33 cellular contexts compared by ENCODE assay signal in the genomic region with DNA sequence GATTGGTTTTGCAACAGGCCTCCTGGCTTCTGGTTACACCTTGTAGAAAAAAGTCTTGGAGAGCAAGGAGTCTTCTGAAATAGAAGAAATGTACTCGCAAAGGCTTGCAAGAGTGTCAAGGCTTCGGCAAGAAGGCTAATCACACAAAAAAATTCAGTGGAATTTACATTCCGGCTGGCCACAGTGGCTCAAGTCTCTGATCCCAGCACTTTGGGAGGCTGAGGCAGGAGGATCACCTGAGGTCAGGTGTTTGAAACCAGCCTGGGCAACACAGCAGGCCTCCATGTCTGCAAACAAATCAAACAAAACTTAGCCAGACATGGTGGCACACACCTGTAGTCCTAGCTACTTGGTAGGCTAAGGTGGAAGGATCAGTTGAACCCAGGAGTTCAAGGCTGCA.
"Had no signal": no experiment of that assay in that cellular context is flagged by ENCODE, and none has a peak within 500 bp of the region (broad histone marks: within the 10 kb centered on the region; RNA-seq: fewer than 3 reads in every experiment).

No MANE protein-coding gene starts in this region.

- H3K36me3 Mint-ChIP-seq: activated naive CD8-positive, alpha-beta T cell treated with anti-CD3 and anti-CD28 coated beads for 36 hours had no signal

- DNase-seq: activated CD4-positive, alpha-beta memory T cell treated with anti-CD3 and anti-CD28 coated beads for 36 hours; activated CD4-positive, alpha-beta T cell treated with anti-CD3 and anti-CD28 coated beads for 36 hours; activated CD4-positive, alpha-beta T cell treated with anti-CD3 and anti-CD28 coated beads, Interleukin-2, amount 10 ng/mL, durations not matched to agents 24 days and 14 days; activated CD4-positive, CD25-positive, alpha-beta regulatory T cell; activated CD4-positive, CD25-positive, alpha-beta regulatory T cell treated with anti-CD3 and anti-CD28 coated beads, Interleukin-2, amount 50 U/mL, for 72 hours; activated CD8-positive, alpha-beta memory T cell treated with anti-CD3 and anti-CD28 coated beads, Interleukin-2, amount 10 ng/mL, durations not matched to agents 7 days and 5 days; activated CD8-positive, alpha-beta memory T cell treated with anti-CD3 and anti-CD28 coated beads, Interleukin-2, amount 50 U/mL, for 4 hours; activated CD8-positive, alpha-beta T cell treated with anti-CD3 and anti-CD28 coated beads, Interleukin-2, amount 10 ng/mL, durations not matched to agents 7 days and 5 days; activated effector memory CD4-positive, alpha-beta T cell treated with anti-CD3 and anti-CD28 coated beads, Interleukin-2, amount 50 U/mL, for 16 hours; activated naive CD4-positive, alpha-beta T cell treated with anti-CD3 and anti-CD28 coated beads for 36 hours; activated naive CD8-positive, alpha-beta T cell treated with anti-CD3 and anti-CD28 coated beads for 36 hours; activated naive CD8-positive, alpha-beta T cell treated with anti-CD3 and anti-CD28 coated beads, Interleukin-2, amount 50 U/mL, for 24 hours; activated T-cell treated with anti-CD3 and anti-CD28 coated beads, Interleukin-2, amount 50 U/mL, for 1 hour; activated T-cell treated with anti-CD3 and anti-CD28 coated beads, Interleukin-2, amount 50 U/mL, for 48 hours; adrenal gland; amygdala; aorta; body of pancreas; central memory CD4-positive, alpha-beta T cell; cerebellar nuclear complex; cortex of kidney; effector CD8-positive, alpha-beta T cell; esophagus squamous epithelium; foreskin melanocyte; T-helper 1 cell; T-helper 17 cell; T1000 had no signal

- H3K27me3 Mint-ChIP-seq: activated CD4-positive, alpha-beta memory T cell treated with anti-CD3 and anti-CD28 coated beads for 36 hours; activated CD4-positive, alpha-beta T cell treated with anti-CD3 and anti-CD28 coated beads for 36 hours; activated CD8-positive, alpha-beta memory T cell treated with anti-CD3 and anti-CD28 coated beads, Interleukin-2, amount 10 ng/mL, durations not matched to agents 7 days and 5 days; activated naive CD4-positive, alpha-beta T cell treated with anti-CD3 and anti-CD28 coated beads, Interleukin-2, amount 50 U/mL, for 24 hours; activated naive CD8-positive, alpha-beta T cell treated with anti-CD3 and anti-CD28 coated beads for 36 hours; activated naive CD8-positive, alpha-beta T cell treated with anti-CD3 and anti-CD28 coated beads, Interleukin-2, amount 50 U/mL, for 24 hours; T-helper 17 cell had no signal

- H3K36me3 ChIP-seq: adrenal gland had no signal

- H3K9me3 ChIP-seq: adrenal gland, body of pancreas, esophagus squamous epithelium, gastroesophageal sphincter had no signal

- H3K27me3 ChIP-seq: adrenal gland, body of pancreas, esophagus squamous epithelium, gastroesophageal sphincter had no signal

- H3K4me3 Mint-ChIP-seq: activated CD4-positive, alpha-beta memory T cell treated with anti-CD3 and anti-CD28 coated beads for 36 hours; activated CD4-positive, alpha-beta T cell treated with anti-CD3 and anti-CD28 coated beads for 36 hours; activated CD4-positive, alpha-beta T cell treated with anti-CD3 and anti-CD28 coated beads, Interleukin-2, amount 10 ng/mL, durations not matched to agents 24 days and 14 days; activated CD8-positive, alpha-beta memory T cell treated with anti-CD3 and anti-CD28 coated beads, Interleukin-2, amount 10 ng/mL, durations not matched to agents 7 days and 5 days; activated CD8-positive, alpha-beta T cell treated with anti-CD3 and anti-CD28 coated beads, Interleukin-2, amount 10 ng/mL, durations not matched to agents 7 days and 5 days; activated naive CD4-positive, alpha-beta T cell treated with anti-CD3 and anti-CD28 coated beads for 36 hours; activated naive CD4-positive, alpha-beta T cell treated with anti-CD3 and anti-CD28 coated beads, Interleukin-2, amount 50 U/mL, for 24 hours; activated naive CD8-positive, alpha-beta T cell treated with anti-CD3 and anti-CD28 coated beads for 36 hours; activated naive CD8-positive, alpha-beta T cell treated with anti-CD3 and anti-CD28 coated beads, Interleukin-2, amount 50 U/mL, for 24 hours; activated T-helper 1 cell treated with anti-CD3 and anti-CD28 coated beads, Interleukin-12 subunit alpha, Interleukin-12 subunit beta, Interleukin-2, Interleukin-4 antibody, amounts not matched to agents 30 ng/mL and 10 ng/mL and 1 ng/mL, durations not matched to agents 14 hours and 24 hours and 36 hours; T-helper 17 cell; T-helper 2 cell treated with Interferon-gamma antibody and Interleukin-4, amounts not matched to agents 5 μg/mL and 100 μg/mL, for 36 hours had no signal

- H3K4me1 ChIP-seq: body of pancreas had no signal

- H3K9me3 Mint-ChIP-seq: activated CD4-positive, alpha-beta memory T cell treated with anti-CD3 and anti-CD28 coated beads for 36 hours; activated CD4-positive, alpha-beta T cell treated with anti-CD3 and anti-CD28 coated beads, Interleukin-2, amount 10 ng/mL, durations not matched to agents 24 days and 14 days; activated naive CD4-positive, alpha-beta T cell treated with anti-CD3 and anti-CD28 coated beads for 36 hours; activated naive CD4-positive, alpha-beta T cell treated with anti-CD3 and anti-CD28 coated beads, Interleukin-2, amount 50 U/mL, for 24 hours; activated naive CD8-positive, alpha-beta T cell treated with anti-CD3 and anti-CD28 coated beads for 36 hours; activated naive CD8-positive, alpha-beta T cell treated with anti-CD3 and anti-CD28 coated beads, Interleukin-2, amount 50 U/mL, for 24 hours; activated T-helper 1 cell treated with anti-CD3 and anti-CD28 coated beads, Interleukin-12 subunit alpha, Interleukin-12 subunit beta, Interleukin-2, Interleukin-4 antibody, amounts not matched to agents 30 ng/mL and 10 ng/mL and 1 ng/mL, durations not matched to agents 14 hours and 24 hours and 36 hours; activated T-helper 2 cell treated with anti-CD3 and anti-CD28 coated beads, Interferon-gamma antibody, Interleukin-2, Interleukin-4, amounts not matched to agents 10 μg/mL and 5 μg/mL and 100 μg/mL, durations not matched to agents 14 hours and 24 hours and 36 hours; T-helper 2 cell treated with Interferon-gamma antibody and Interleukin-4, amounts not matched to agents 5 μg/mL and 100 μg/mL, for 36 hours had no signal

- H3K27ac ChIP-seq: epithelial cell of prostate had no signal

- H3K4me3 ChIP-seq: adrenal gland, body of pancreas, esophagus squamous epithelium, gastroesophageal sphincter had no signal

- H3K27ac Mint-ChIP-seq: activated CD4-positive, alpha-beta memory T cell treated with anti-CD3 and anti-CD28 coated beads for 36 hours; activated CD4-positive, alpha-beta T cell treated with anti-CD3 and anti-CD28 coated beads for 36 hours; activated CD4-positive, alpha-beta T cell treated with anti-CD3 and anti-CD28 coated beads, Interleukin-2, amount 10 ng/mL, durations not matched to agents 24 days and 14 days; activated CD8-positive, alpha-beta memory T cell treated with anti-CD3 and anti-CD28 coated beads, Interleukin-2, amount 10 ng/mL, durations not matched to agents 7 days and 5 days; activated naive CD4-positive, alpha-beta T cell treated with anti-CD3 and anti-CD28 coated beads for 36 hours; activated naive CD4-positive, alpha-beta T cell treated with anti-CD3 and anti-CD28 coated beads, Interleukin-2, amount 50 U/mL, for 24 hours; activated naive CD8-positive, alpha-beta T cell treated with anti-CD3 and anti-CD28 coated beads for 36 hours; activated naive CD8-positive, alpha-beta T cell treated with anti-CD3 and anti-CD28 coated beads, Interleukin-2, amount 50 U/mL, for 24 hours; activated T-helper 1 cell treated with anti-CD3 and anti-CD28 coated beads, Interleukin-12 subunit alpha, Interleukin-12 subunit beta, Interleukin-2, Interleukin-4 antibody, amounts not matched to agents 30 ng/mL and 10 ng/mL and 1 ng/mL, durations not matched to agents 14 hours and 24 hours and 36 hours; activated T-helper 2 cell treated with anti-CD3 and anti-CD28 coated beads, Interferon-gamma antibody, Interleukin-2, Interleukin-4, amounts not matched to agents 10 μg/mL and 5 μg/mL and 100 μg/mL, durations not matched to agents 14 hours and 24 hours and 36 hours had no signal
